In the genomic region with DNA sequence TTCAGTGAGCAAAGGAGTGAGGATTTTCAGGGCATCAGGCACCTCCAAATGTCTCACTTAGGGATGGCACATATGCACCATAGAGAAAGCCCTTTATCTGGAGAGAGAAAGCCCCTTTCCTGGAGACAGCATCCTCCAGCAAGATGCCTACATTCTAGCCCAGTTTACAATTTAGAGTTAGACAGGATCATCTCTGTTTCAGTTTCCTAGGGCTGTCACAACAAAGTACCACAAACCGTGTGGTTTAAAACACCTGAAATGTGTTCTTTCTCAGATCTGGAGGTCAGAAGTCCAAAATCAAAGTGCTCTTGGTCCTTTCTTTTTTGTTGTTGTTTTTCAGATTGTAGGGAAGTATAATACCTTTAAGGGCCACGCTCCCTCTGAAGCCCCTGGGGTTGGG, we compare ENCODE assay signal across 25 cellular contexts.
A peak's percentile ranks its signal among the peaks of the same experiment; 100 is the strongest.
DNase-seq lines count a peak whose midpoint lies in the region; ATAC-seq and TF ChIP-seq lines count a peak whose summit lies in the region.
"Had no signal": no experiment of that assay in that cellular context is flagged by ENCODE, and none has a peak within 500 bp of the region (broad histone marks: within the 10 kb centered on the region; RNA-seq: fewer than 3 reads in every experiment).

No MANE protein-coding gene starts in this region.

- peaks cover 32% of the 10 kb centered on the region for H3K4me1 Mint-ChIP-seq in activated T-helper 17 cell treated with anti-CD3 and anti-CD28 coated beads, Interleukin-2, amount 50 U/mL, for 72 hours

- H3K9ac ChIP-seq in mesendoderm (ENCODE audit: low read length): no peak overlapping the region

- no peak overlapping the region for H3K4ac ChIP-seq in mesendoderm (ENCODE audit: low read depth, low read length)

- H3K9me3 ChIP-seq in sigmoid colon: no peaks in the 10 kb centered on the region
- H3K9me3 ChIP-seq: prostate gland had no signal

- H3K79me1 ChIP-seq in mesendoderm (ENCODE audit: low read length): no peaks in the 10 kb centered on the region

- H3K18ac ChIP-seq in mesendoderm (ENCODE audit: low read length): no peak overlapping the region

- WGBS in sigmoid colon, 2 donors: 81 to 85% methylated on average over 2 of the region's 2 CpGs
- no CpG with 5 or more reads among the region's 2 CpGs for WGBS in mesendoderm (ENCODE audit: extremely low coverage, insufficient coverage, low lambda C conversion rate)

- no peak for TF ChIP-seq CTCF in sigmoid colon (IDR thresholded peaks at IDR 0.05)

- no peak overlapping the region for H2BK15ac ChIP-seq in mesendoderm (replicated peaks; ENCODE audit: low read depth)

- H4K5ac ChIP-seq in mesendoderm (ENCODE audit: low read length): no peak overlapping the region

- H3K27me3 ChIP-seq in sigmoid colon: no peaks in the 10 kb centered on the region
- H3K27me3 ChIP-seq in mesendoderm (ENCODE audit: insufficient read depth, low read length, poor library complexity): no peaks in the 10 kb centered on the region

- ATAC-seq in GM18511 (IDR thresholded peaks at IDR 0.05; ENCODE audit: unreplicated experiment) (peak; percentile 66), HG02798 (IDR thresholded peaks at IDR 0.05; ENCODE audit: poor library complexity, unreplicated experiment) (peak; percentile 54)
- no peak for ATAC-seq in activated T-helper 17 cell treated with anti-CD3 and anti-CD28 coated beads, Interleukin-2, amount 50 U/mL, for 72 hours (replicated peaks)
- ATAC-seq: HCT116; left cardiac atrium; Right ventricle myocardium inferior; stimulated activated naive CD8-positive, alpha-beta T cell treated with anti-CD3 and anti-CD28 coated beads, Interleukin-15, amount 100 ng/mL, for 72 hours; T-cell had no signal

- no peak for TF ChIP-seq EP300 in sigmoid colon (IDR thresholded peaks at IDR 0.05)

- H3K4me1 ChIP-seq in sigmoid colon (peaks cover 0 to 95% (median 85%) of the 10 kb centered on the region in 4 donors), mesendoderm (ENCODE audit: control insufficient read depth, low read depth, low read length) (no peaks in the 10 kb centered on the region)

- H3K36me3 ChIP-seq in sigmoid colon (no peaks in the 10 kb centered on the region), mesendoderm (ENCODE audit: control insufficient read depth, insufficient read depth, low read length) (no peaks in the 10 kb centered on the region)
- H3K36me3 ChIP-seq: prostate gland had no signal

- H3K4me3 ChIP-seq in sigmoid colon (no peak overlapping the region), mesendoderm (ENCODE audit: low read length) (no peak overlapping the region)
- H3K4me3 ChIP-seq: prostate gland had no signal

- H2AK5ac ChIP-seq in mesendoderm (ENCODE audit: low read length): no peak overlapping the region

- H3K56ac ChIP-seq in mesendoderm (ENCODE audit: low read length): no peak overlapping the region

- no peak overlapping the region for H3K4me3 Mint-ChIP-seq in activated T-helper 17 cell treated with anti-CD3 and anti-CD28 coated beads, Interleukin-2, amount 50 U/mL, for 72 hours
- H3K4me3 Mint-ChIP-seq: neural crest cell; stimulated activated naive CD8-positive, alpha-beta T cell treated with anti-CD3 and anti-CD28 coated beads, Interleukin-15, amount 100 ng/mL, for 72 hours; T-cell had no signal

- H3K27ac Mint-ChIP-seq in activated T-helper 17 cell treated with anti-CD3 and anti-CD28 coated beads, Interleukin-2, amount 50 U/mL, for 72 hours: peak overlapping the region; percentile 56
- H3K27ac Mint-ChIP-seq: stimulated activated naive CD8-positive, alpha-beta T cell treated with anti-CD3 and anti-CD28 coated beads, Interleukin-15, amount 100 ng/mL, for 72 hours; T-cell had no signal

- TF ChIP-seq POLR2A in sigmoid colon (IDR thresholded peaks at IDR 0.05): no peak

- no peak overlapping the region for H2BK5ac ChIP-seq in mesendoderm (ENCODE audit: low read length)

- no peak overlapping the region for H2BK120ac ChIP-seq in mesendoderm (ENCODE audit: low read depth, low read length)

- H3K27ac ChIP-seq in sigmoid colon: peak overlapping the region; percentile 4 to 89 (median 58)
- H3K27ac ChIP-seq in mesendoderm (ENCODE audit: low read depth, low read length): no peak overlapping the region
- H3K27ac ChIP-seq: prostate gland had no signal

- H3K27me3 Mint-ChIP-seq in activated T-helper 17 cell treated with anti-CD3 and anti-CD28 coated beads, Interleukin-2, amount 50 U/mL, for 72 hours: no peaks in the 10 kb centered on the region
- H3K27me3 Mint-ChIP-seq: stimulated activated naive CD8-positive, alpha-beta T cell treated with anti-CD3 and anti-CD28 coated beads, Interleukin-15, amount 100 ng/mL, for 72 hours; T-cell had no signal

- H4K8ac ChIP-seq in mesendoderm (ENCODE audit: low read depth, low read length): no peak overlapping the region

- no peak overlapping the region for H3K4me2 ChIP-seq in mesendoderm (ENCODE audit: low read length)

- no peak overlapping the region for H3K23ac ChIP-seq in mesendoderm (ENCODE audit: low read length)

- DNase-seq in sigmoid colon (no peak), mesendoderm (no peak), T-helper 9 cell (no peak)
- DNase-seq in central memory CD4-positive, alpha-beta T cell: no peak
- DNase-seq: activated CD4-positive, alpha-beta T cell treated with anti-CD3 and anti-CD28 coated beads, Interleukin-2, amount 50 U/mL, for 4 hours; activated naive CD4-positive, alpha-beta T cell; anterior cingulate cortex; glutamatergic neuron; Kasumi-1; left cardiac atrium; midbrain; NCI-H1105; NCI-H2107; NCI-H510A treated with DMSO at 0.1 percent for 48 hours; small intestine; stimulated activated CD4-positive, alpha-beta T cell treated with anti-CD3 and anti-CD28 coated beads, Interleukin-2, amount 100 ng/mL, for 48 hours; stimulated activated naive CD8-positive, alpha-beta T cell treated with anti-CD3 and anti-CD28 coated beads, Interleukin-15, amount 100 ng/mL, for 72 hours; T-cell had no signal

- intact Hi-C loops in sigmoid colon (cut with DNase I): loop anchor here (5.0 kb wide), 2 partner anchors 62 to 167 kb away; a partner anchor contains a TSS

- H3K79me2 ChIP-seq in mesendoderm (ENCODE audit: control insufficient read depth, insufficient read depth, low read length): no peaks in the 10 kb centered on the region

- peaks cover 22% of the 10 kb centered on the region for H3K36me3 Mint-ChIP-seq in activated T-helper 17 cell treated with anti-CD3 and anti-CD28 coated beads, Interleukin-2, amount 50 U/mL, for 72 hours (ENCODE audit: low read depth)

- H3K9me3 Mint-ChIP-seq in activated T-helper 17 cell treated with anti-CD3 and anti-CD28 coated beads, Interleukin-2, amount 50 U/mL, for 72 hours: no peaks in the 10 kb centered on the region
- H3K9me3 Mint-ChIP-seq: neural crest cell; stimulated activated naive CD8-positive, alpha-beta T cell treated with anti-CD3 and anti-CD28 coated beads, Interleukin-15, amount 100 ng/mL, for 72 hours; T-cell had no signal
